In genomic region chr14:60970146-60970545, GRCh38 we compare ENCODE assay signal across 1 cellular context.
TF ChIP-seq lines count a peak whose summit lies in the region.

No MANE protein-coding gene starts in this region.

TF ChIP-seq in H1, 55 proteins besides CTCF, POLR2A, EP300 and RAD21:
- peak; percentile 45; the same call in 1 of the 2 replicates for TF ChIP-seq CEBPB (IDR thresholded peaks at IDR 0.05; ENCODE audit: low read depth, low read length)
- no peak for TF ChIP-seq HDAC2 (IDR thresholded peaks at IDR 0.05; ENCODE audit: borderline replicate concordance in 1 of 2, low read depth in 2 of 2, low read length in 2 of 2)
